Comparison of ENCODE assay signal across 38 cellular contexts in genomic region chr13:52830946-52831345, GRCh38. TPM values are rescaled to one million over a fixed set of nuclear protein-coding genes. Genes with fewer than 3 reads are reported as not detected.
DNase-seq lines count a peak whose midpoint lies in the region; ATAC-seq and TF ChIP-seq lines count a peak whose summit lies in the region.
"Had no signal": no experiment of that assay in that cellular context is flagged by ENCODE, and none has a peak within 500 bp of the region (broad histone marks: within the 10 kb centered on the region; RNA-seq: fewer than 3 reads in every experiment).

No MANE protein-coding gene starts in this region.

- TF ChIP-seq CTCF in HEK293 (tag by site-specific recombination; IDR thresholded peaks at IDR 0.05): no peak
- TF ChIP-seq CTCF in A673 (conservative IDR thresholded peaks at IDR 0.05; ENCODE audit: low read depth, low read length): no peak

- no peaks in the 10 kb centered on the region for H3K9me3 ChIP-seq in HEK293 (ENCODE audit: control insufficient read depth, insufficient read depth, low read depth, low read length)
- H3K9me3 ChIP-seq in A673 (ENCODE audit: low read depth, low read length, poor library complexity, severe bottlenecking): no peaks in the 10 kb centered on the region
- no peaks in the 10 kb centered on the region for H3K9me3 ChIP-seq in naive thymus-derived CD4-positive, alpha-beta T cell (ENCODE audit: control insufficient read depth in 2 of 3, low read length in 3 of 3)
- H3K9me3 ChIP-seq in trophoblast cell (ENCODE audit: insufficient read depth, low read depth, low read length): peaks cover 4% of the 10 kb centered on the region
- H3K9me3 ChIP-seq: colonic mucosa, prostate gland, upper lobe of right lung had no signal

- H3K79me1 ChIP-seq in trophoblast cell (ENCODE audit: low read length): no peaks in the 10 kb centered on the region

- no peaks in the 10 kb centered on the region for H3K79me2 ChIP-seq in trophoblast cell (ENCODE audit: control insufficient read depth, insufficient read depth, low read length, poor library complexity)

- no peak overlapping the region for H3K14ac ChIP-seq in trophoblast cell (ENCODE audit: low read length)

- H4K8ac ChIP-seq in trophoblast cell (ENCODE audit: low read depth, low read length): no peak overlapping the region

- H4K91ac ChIP-seq in trophoblast cell (ENCODE audit: low read depth, low read length): no peak overlapping the region

- H2AFZ ChIP-seq in trophoblast cell (ENCODE audit: insufficient read depth, low read length, poor library complexity): no peak overlapping the region

- no peak overlapping the region for H4K12ac ChIP-seq in trophoblast cell (ENCODE audit: low read depth, low read length)

- no peak overlapping the region for H3K9ac ChIP-seq in trophoblast cell (ENCODE audit: low read length)

- no peak overlapping the region for H3K4me3 Mint-ChIP-seq in naive thymus-derived CD4-positive, alpha-beta T cell
- H3K4me3 Mint-ChIP-seq: activated CD8-positive, alpha-beta T cell treated with anti-CD3 and anti-CD28 coated beads, Interleukin-2, amount 10 ng/mL, durations not matched to agents 7 days and 5 days; activated naive CD4-positive, alpha-beta T cell treated with anti-CD3 and anti-CD28 coated beads, Interleukin-2, amount 50 U/mL, for 24 hours; mesothelial cell of epicardium; naive thymus-derived CD8-positive, alpha-beta T cell; stimulated activated effector memory CD8-positive, alpha-beta T cell treated with anti-CD3 and anti-CD28 coated beads, Interleukin-12 subunit alpha, Interleukin-12 subunit beta, amount 100 ng/mL, for 72 hours had no signal

- no peak overlapping the region for H3K4ac ChIP-seq in trophoblast cell (ENCODE audit: low read depth, low read length)

- DNase-seq in Caki2 (ENCODE audit: low read depth) (peak; percentile 19), astrocyte of the hippocampus (ENCODE audit: low read depth, low spot score) (peak; percentile 55), kidney glomerular epithelial cell (lab: John Stamatoyannopoulos, UW) (peak; percentile 45), A673 (ENCODE audit: low spot score) (no peak), NCI-H2227 treated with DMSO at 0.1 percent for 48 hours (lab: John Stamatoyannopoulos, UW) (no peak), trophoblast cell (no peak)
- DNase-seq in naive thymus-derived CD4-positive, alpha-beta T cell: no peak
- DNase-seq: activated CD4-positive, alpha-beta T cell treated with anti-CD3 and anti-CD28 coated beads for 4 hours; activated CD8-positive, alpha-beta T cell treated with anti-CD3 and anti-CD28 coated beads, Interleukin-2, amount 10 ng/mL, durations not matched to agents 7 days and 5 days; amniotic stem cell; C1 segment of cervical spinal cord; colonic mucosa; COR-L47; DND-41; effector CD4-positive, alpha-beta T cell; head of caudate nucleus; KBM-7; naive thymus-derived CD8-positive, alpha-beta T cell; NCI-H1930; NCI-H2171 treated with DMSO at 0.1 percent for 48 hours; NCI-H510A treated with DMSO at 0.1 percent for 48 hours; occipital lobe; SIG-M5; SW 1271; T-helper 9 cell; upper lobe of right lung had no signal

- in situ Hi-C loops in Caki2 (cut with HindIII; ENCODE audit: low pct_unique_long_range_greater_than_20kb, low sequenced_read_pairs): no loop called here

- H2AK5ac ChIP-seq in trophoblast cell (ENCODE audit: low read length): no peak overlapping the region

- H3K4me1 Mint-ChIP-seq in naive thymus-derived CD4-positive, alpha-beta T cell: no peaks in the 10 kb centered on the region
- H3K4me1 Mint-ChIP-seq: activated naive CD4-positive, alpha-beta T cell treated with anti-CD3 and anti-CD28 coated beads, Interleukin-2, amount 50 U/mL, for 24 hours; mesothelial cell of epicardium; naive thymus-derived CD8-positive, alpha-beta T cell; stimulated activated effector memory CD8-positive, alpha-beta T cell treated with anti-CD3 and anti-CD28 coated beads, Interleukin-12 subunit alpha, Interleukin-12 subunit beta, amount 100 ng/mL, for 72 hours had no signal

- intact Hi-C loops in A673 (cut with micrococcal nuclease; ENCODE audit: unreplicated experiment): no loop called here
- intact Hi-C loops in naive thymus-derived CD4-positive, alpha-beta T cell (cut with micrococcal nuclease): no loop called here

- H3K4me3 ChIP-seq in HEK293 (ENCODE audit: low read depth, low read length) (no peak overlapping the region), A673 (ENCODE audit: low read depth, low read length, poor library complexity, severe bottlenecking) (no peak overlapping the region), trophoblast cell (ENCODE audit: low read depth, low read length) (no peak overlapping the region)
- H3K4me3 ChIP-seq in naive thymus-derived CD4-positive, alpha-beta T cell (ENCODE audit: low read length): no peak overlapping the region
- H3K4me3 ChIP-seq: colonic mucosa, prostate gland, upper lobe of right lung had no signal

- peaks cover 3 to 36% (median 16%) of the 10 kb centered on the region in 5 donors for H3K27me3 Mint-ChIP-seq in naive thymus-derived CD4-positive, alpha-beta T cell

- H2BK120ac ChIP-seq in trophoblast cell (ENCODE audit: insufficient read depth, low read length, poor library complexity): no peak overlapping the region

- H3K9me3 Mint-ChIP-seq in naive thymus-derived CD4-positive, alpha-beta T cell: peaks cover 0 to 6% (median 0%) of the 10 kb centered on the region in 11 donors
- H3K9me3 Mint-ChIP-seq: activated naive CD4-positive, alpha-beta T cell treated with anti-CD3 and anti-CD28 coated beads, Interleukin-2, amount 50 U/mL, for 24 hours; activated T-helper 2 cell treated with anti-CD3 and anti-CD28 coated beads, Interferon-gamma antibody, Interleukin-2, Interleukin-4, amounts not matched to agents 10 μg/mL and 5 μg/mL and 100 μg/mL, durations not matched to agents 14 hours and 24 hours and 36 hours; mesothelial cell of epicardium; stimulated activated effector memory CD8-positive, alpha-beta T cell treated with anti-CD3 and anti-CD28 coated beads, Interleukin-12 subunit alpha, Interleukin-12 subunit beta, amount 100 ng/mL, for 72 hours had no signal

- no peaks in the 10 kb centered on the region; the same call in 1 of the 2 replicates for H3K4me1 ChIP-seq in HEK293 (ENCODE audit: control insufficient read depth, insufficient read depth, low read length)
- no peaks in the 10 kb centered on the region for H3K4me1 ChIP-seq in A673 (ENCODE audit: insufficient read depth, low read length, poor library complexity, severe bottlenecking)
- H3K4me1 ChIP-seq in naive thymus-derived CD4-positive, alpha-beta T cell (ENCODE audit: control insufficient read depth in 2 of 2, insufficient read depth in 2 of 2, low read length in 2 of 2): no peaks in the 10 kb centered on the region
- H3K4me1 ChIP-seq in trophoblast cell (ENCODE audit: control insufficient read depth in 1 of 2, insufficient read depth in 2 of 2, low read length in 2 of 2): no peaks in the 10 kb centered on the region
- H3K4me1 ChIP-seq: colonic mucosa, prostate gland, upper lobe of right lung had no signal

- no peak overlapping the region for H3K4me2 ChIP-seq in trophoblast cell (ENCODE audit: low read length)

- H3K27ac Mint-ChIP-seq in naive thymus-derived CD4-positive, alpha-beta T cell: no peak overlapping the region
- H3K27ac Mint-ChIP-seq: activated CD8-positive, alpha-beta T cell treated with anti-CD3 and anti-CD28 coated beads, Interleukin-2, amount 10 ng/mL, durations not matched to agents 7 days and 5 days; activated naive CD4-positive, alpha-beta T cell treated with anti-CD3 and anti-CD28 coated beads, Interleukin-2, amount 50 U/mL, for 24 hours; activated T-helper 2 cell treated with anti-CD3 and anti-CD28 coated beads, Interferon-gamma antibody, Interleukin-2, Interleukin-4, amounts not matched to agents 10 μg/mL and 5 μg/mL and 100 μg/mL, durations not matched to agents 14 hours and 24 hours and 36 hours; mesothelial cell of epicardium; naive thymus-derived CD8-positive, alpha-beta T cell; stimulated activated effector memory CD8-positive, alpha-beta T cell treated with anti-CD3 and anti-CD28 coated beads, Interleukin-12 subunit alpha, Interleukin-12 subunit beta, amount 100 ng/mL, for 72 hours had no signal

- H3K27me3 ChIP-seq in A673 (replicated peaks; ENCODE audit: insufficient read depth, low read depth, low read length, poor library complexity): no peaks in the 10 kb centered on the region
- no peaks in the 10 kb centered on the region for H3K27me3 ChIP-seq in naive thymus-derived CD4-positive, alpha-beta T cell (ENCODE audit: control insufficient read depth in 2 of 2, insufficient read depth in 2 of 2, low read length in 2 of 2)
- no peaks in the 10 kb centered on the region for H3K27me3 ChIP-seq in trophoblast cell (ENCODE audit: insufficient read depth, low read length)
- H3K27me3 ChIP-seq: colonic mucosa, upper lobe of right lung had no signal

- POLR2A ChIA-PET in HEK293 (lab: Yijun Ruan, JAX): no interaction called here
- POLR2A ChIA-PET in A673 (lab: Charles Lee; ENCODE audit: low non-redundant PET): no interaction called here
- POLR2A ChIA-PET in naive thymus-derived CD4-positive, alpha-beta T cell (lab: Charles Lee): no interaction called here

- H3K36me3 Mint-ChIP-seq in naive thymus-derived CD4-positive, alpha-beta T cell: no peaks in the 10 kb centered on the region
- H3K36me3 Mint-ChIP-seq: activated naive CD4-positive, alpha-beta T cell treated with anti-CD3 and anti-CD28 coated beads, Interleukin-2, amount 50 U/mL, for 24 hours; mesothelial cell of epicardium; naive thymus-derived CD8-positive, alpha-beta T cell; stimulated activated effector memory CD8-positive, alpha-beta T cell treated with anti-CD3 and anti-CD28 coated beads, Interleukin-12 subunit alpha, Interleukin-12 subunit beta, amount 100 ng/mL, for 72 hours had no signal

- no peak for ATAC-seq in naive thymus-derived CD4-positive, alpha-beta T cell
- ATAC-seq: activated CD8-positive, alpha-beta T cell treated with anti-CD3 and anti-CD28 coated beads, Interleukin-2, amount 10 ng/mL, durations not matched to agents 7 days and 5 days; naive thymus-derived CD8-positive, alpha-beta T cell; Panc1; stimulated activated effector memory CD8-positive, alpha-beta T cell treated with anti-CD3 and anti-CD28 coated beads, Interleukin-12 subunit alpha, Interleukin-12 subunit beta, amount 100 ng/mL, for 72 hours; upper lobe of right lung had no signal

- no peak overlapping the region for H2BK5ac ChIP-seq in trophoblast cell (ENCODE audit: low read depth, low read length, poor library complexity)

- no peak overlapping the region for H3K23ac ChIP-seq in trophoblast cell (ENCODE audit: low read length)

- CTCF ChIA-PET in HEK293 (lab: Yijun Ruan, JAX) (no interaction called here), A673 (lab: Charles Lee) (no interaction called here)
- CTCF ChIA-PET in naive thymus-derived CD4-positive, alpha-beta T cell (lab: Charles Lee): no interaction called here

- no TSS peak for BruUV-seq in A673 (replicated peaks; lab: Mats Ljungman, UMichigan)

- H3K18ac ChIP-seq in trophoblast cell (ENCODE audit: low read length): no peak overlapping the region

- no peaks in the 10 kb centered on the region for H3K36me3 ChIP-seq in HEK293 (ENCODE audit: control insufficient read depth in 2 of 2, insufficient read depth in 1 of 2, low read length in 2 of 2)
- no peaks in the 10 kb centered on the region for H3K36me3 ChIP-seq in A673 (ENCODE audit: insufficient read depth, low read length, poor library complexity, severe bottlenecking)
- no peaks in the 10 kb centered on the region for H3K36me3 ChIP-seq in naive thymus-derived CD4-positive, alpha-beta T cell (ENCODE audit: control insufficient read depth in 2 of 3, insufficient read depth in 3 of 3, low read length in 3 of 3)
- no peaks in the 10 kb centered on the region for H3K36me3 ChIP-seq in trophoblast cell (ENCODE audit: control insufficient read depth in 1 of 2, insufficient read depth in 2 of 2, low read length in 2 of 2)
- H3K36me3 ChIP-seq: colonic mucosa, prostate gland, upper lobe of right lung had no signal

- WGBS in trophoblast cell (ENCODE audit: extremely low coverage, insufficient coverage, insufficient read length): no CpG with 5 or more reads among the region's 2 CpGs

- H3K27ac ChIP-seq in HEK293 (ENCODE audit: extremely low read depth, low read depth, low read length) (no peak overlapping the region), A673 (ENCODE audit: low read depth, low read length, poor library complexity, severe bottlenecking) (no peak overlapping the region), trophoblast cell (ENCODE audit: low read depth, low read length) (no peak overlapping the region)
- no peak overlapping the region for H3K27ac ChIP-seq in naive thymus-derived CD4-positive, alpha-beta T cell (ENCODE audit: low read depth, low read length)
- H3K27ac ChIP-seq: colonic mucosa, prostate gland, upper lobe of right lung, VCaP had no signal

- H2BK12ac ChIP-seq in trophoblast cell (ENCODE audit: low read length): no peak overlapping the region

RNA-seq across cellular contexts. Expression of gene PCDH8, which starts 17.5 kb away (rescaled TPM):
- not detected in 2 replicates for total RNA-seq in Caki2 (2014; rRNA removed; shearing (Covaris generic); ENCODE audit: low replicate concordance)
- 4.3 and 4.8 TPM in 2 replicates for total RNA-seq in A673 (2021)
- not detected for total RNA-seq in naive thymus-derived CD4-positive, alpha-beta T cell
- not detected for polyA plus RNA-seq in naive thymus-derived CD4-positive, alpha-beta T cell
- 4.8 and 5.2 TPM in 2 replicates for polyA plus RNA-seq in trophoblast cell (2013)
- total RNA-seq: activated CD8-positive, alpha-beta T cell treated with anti-CD3 and anti-CD28 coated beads, Interleukin-2, amount 10 ng/mL, durations not matched to agents 7 days and 5 days; fibroblast of villous mesenchyme; liver; naive thymus-derived CD8-positive, alpha-beta T cell; upper lobe of right lung had no signal
- polyA plus RNA-seq: esophagus; keratinocyte; liver; naive thymus-derived CD8-positive, alpha-beta T cell had no signal

Comparison
In these comparisons a context has a peak if more than half of its experiments do, and no peak if none do; other contexts are left out.
1. DNase-seq: peak in Caki2 (single experiment), astrocyte of the hippocampus (single experiment) and kidney glomerular epithelial cell (single experiment); none in A673 (single experiment), NCI-H2227 treated with DMSO at 0.1 percent for 48 hours (single experiment), naive thymus-derived CD4-positive, alpha-beta T cell (0 of 9) and trophoblast cell (0 of 2).